In the genomic region with DNA sequence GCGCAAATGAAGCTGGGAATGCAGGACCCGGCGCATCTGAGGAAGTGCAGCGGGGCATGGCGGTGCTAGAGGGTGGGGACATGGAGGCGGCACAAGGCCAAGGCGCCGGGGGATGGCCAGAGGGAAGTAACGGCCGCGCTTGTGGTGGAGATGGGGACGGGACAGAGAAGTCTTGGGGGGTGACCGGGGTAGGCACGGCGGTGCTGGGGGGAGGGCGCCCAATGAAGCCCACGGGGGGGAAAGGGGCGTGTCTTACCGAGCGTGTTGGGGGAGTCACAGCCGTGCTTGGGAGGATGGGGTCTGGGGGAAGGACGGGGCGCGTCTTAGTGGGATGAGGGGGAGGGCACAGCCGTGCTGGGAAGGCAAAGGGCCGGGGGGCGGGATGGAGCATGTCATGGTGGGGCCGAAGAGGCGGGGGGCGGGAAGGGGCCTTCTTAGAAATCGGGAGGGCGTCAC, we compare ENCODE assay signal across 8 cellular contexts. TPM values are rescaled to one million over a fixed set of nuclear protein-coding genes. Genes with fewer than 3 reads are reported as not detected.
DNase-seq lines count a peak whose midpoint lies in the region; ATAC-seq, FAIRE-seq and TF ChIP-seq lines count a peak whose summit lies in the region.

No MANE protein-coding gene starts in this region.

- H3K4me3 ChIP-seq in HepG2 (replicated peaks in 1 of 3; ENCODE audit: insufficient read depth in 1 of 3, low read depth in 2 of 3, low read length in 3 of 3) (peak overlapping the region; percentile 57 to 73 (median 71); a peak in 5 of 6 replicates), stomach (peak overlapping the region; percentile 56 to 78 (median 67))

- peaks cover 4% of the 10 kb centered on the region for H3K9me3 Mint-ChIP-seq in activated CD4-positive, alpha-beta T cell treated with anti-CD3 and anti-CD28 coated beads, Interleukin-2, amount 10 ng/mL, durations not matched to agents 7 days and 5 days
- peaks cover 12% of the 10 kb centered on the region for H3K9me3 Mint-ChIP-seq in chondrocyte (ENCODE audit: low read depth)

- H3K27me3 Mint-ChIP-seq in activated CD4-positive, alpha-beta T cell treated with anti-CD3 and anti-CD28 coated beads, Interleukin-2, amount 10 ng/mL, durations not matched to agents 7 days and 5 days = peaks cover 4% of the 10 kb centered on the region
- no peaks in the 10 kb centered on the region for H3K27me3 Mint-ChIP-seq in chondrocyte (ENCODE audit: low read depth)

- peak; percentile 62 for ATAC-seq in HepG2
- no peak for ATAC-seq in GM18511 (IDR thresholded peaks at IDR 0.05; ENCODE audit: unreplicated experiment)

- no peaks in the 10 kb centered on the region for H3K4me1 ChIP-seq in HepG2 (ENCODE audit: insufficient read depth, low read length)
- H3K4me1 ChIP-seq in stomach = peaks cover 0 to 16% (median 2%) of the 10 kb centered on the region in 4 donors

- H3K27ac ChIP-seq in HepG2 (ENCODE audit: extremely low read length, insufficient read depth, low read length) (peak overlapping the region; percentile 99), stomach (peak overlapping the region; percentile 96 to 99 (median 98))

- H3K79me2 ChIP-seq in HepG2 (ENCODE audit: insufficient read depth, low read length) = no peaks in the 10 kb centered on the region

- peak overlapping the region; percentile 70 for H3K4me2 ChIP-seq in HepG2 (ENCODE audit: low read depth, low read length)

- peak overlapping the region; percentile 52 for H3K4me3 Mint-ChIP-seq in activated CD4-positive, alpha-beta T cell treated with anti-CD3 and anti-CD28 coated beads, Interleukin-2, amount 10 ng/mL, durations not matched to agents 7 days and 5 days
- peak overlapping the region; percentile 90 for H3K4me3 Mint-ChIP-seq in chondrocyte (ENCODE audit: unreplicated experiment)

- no peak; a peak in 2 of 4 replicates for TF ChIP-seq POLR2A in HepG2 (IDR thresholded peaks at IDR 0.05; ENCODE audit: insufficient read depth in 1 of 2, low read depth in 2 of 2, low read length in 2 of 2)
- TF ChIP-seq POLR2A in stomach (IDR thresholded peaks at IDR 0.05) = no peak

- no peaks in the 10 kb centered on the region for H3K36me3 Mint-ChIP-seq in activated CD4-positive, alpha-beta T cell treated with anti-CD3 and anti-CD28 coated beads, Interleukin-2, amount 10 ng/mL, durations not matched to agents 7 days and 5 days (ENCODE audit: low read depth)
- peaks cover 4% of the 10 kb centered on the region for H3K36me3 Mint-ChIP-seq in chondrocyte (ENCODE audit: low read depth)

- H3K27ac Mint-ChIP-seq in activated CD4-positive, alpha-beta T cell treated with anti-CD3 and anti-CD28 coated beads, Interleukin-2, amount 10 ng/mL, durations not matched to agents 7 days and 5 days = no peak overlapping the region
- H3K27ac Mint-ChIP-seq in chondrocyte (ENCODE audit: unreplicated experiment) = peak overlapping the region; percentile 61

- no peaks in the 10 kb centered on the region for H3K4me1 Mint-ChIP-seq in activated CD4-positive, alpha-beta T cell treated with anti-CD3 and anti-CD28 coated beads, Interleukin-2, amount 10 ng/mL, durations not matched to agents 7 days and 5 days
- H3K4me1 Mint-ChIP-seq in chondrocyte (ENCODE audit: low read depth) = peaks cover 11% of the 10 kb centered on the region

- WGBS in HepG2 (ENCODE audit: low lambda C conversion rate) = 4% methylated on average over 21 of the region's 32 CpGs
- 2 to 13% (median 3%) methylated on average over 15 to 28 of the region's 32 CpGs for WGBS in stomach, 5 donors

- TF ChIP-seq RAD21 in HepG2 (CRISPR knock-in tag; IDR thresholded peaks at IDR 0.05) = no peak

- no peak overlapping the region for H2AFZ ChIP-seq in HepG2 (ENCODE audit: low read length)

- peak; percentile 21 for TF ChIP-seq CTCF in chondrocyte (IDR thresholded peaks at IDR 0.05)
- TF ChIP-seq CTCF in HepG2 (CRISPR knock-in tag; IDR thresholded peaks at IDR 0.05) = no peak
- no peak for TF ChIP-seq CTCF in stomach (IDR thresholded peaks at IDR 0.05)

- H3K36me3 ChIP-seq in HepG2 (replicated peaks in 1 of 2; ENCODE audit: control insufficient read depth in 1 of 2, insufficient read depth in 2 of 2, low read length in 2 of 2) (no peaks in the 10 kb centered on the region), stomach (peaks cover 0 to 25% (median 9%) of the 10 kb centered on the region in 4 donors)

- BruUV-seq in HepG2 (replicated peaks; lab: Mats Ljungman, UMichigan) = no TSS peak

- FAIRE-seq in HepG2 (lab: Jason Lieb, UNC) = no peak

- POLR2A ChIA-PET in activated CD4-positive, alpha-beta T cell treated with anti-CD3 and anti-CD28 coated beads, Interleukin-2, amount 10 ng/mL, durations not matched to agents 7 days and 5 days (lab: Charles Lee) = no interaction called here
- POLR2A ChIA-PET in HepG2 (lab: Yijun Ruan, JAX) = interaction anchor here (1.1 to 2.4 kb wide), 6 partner anchors 13 to 36 kb away, joined by 3 to 28 read pairs (median 8); a partner anchor contains a TSS

- H3K9me3 ChIP-seq in HepG2 (ENCODE audit: low read length) (no peaks in the 10 kb centered on the region), stomach (peaks cover 0 to 12% (median 5%) of the 10 kb centered on the region in 4 donors)

- no peaks in the 10 kb centered on the region for H3K27me3 ChIP-seq in HepG2 (ENCODE audit: control insufficient read depth in 1 of 2, insufficient read depth in 2 of 2, low read length in 2 of 2)
- no peaks in the 10 kb centered on the region for H3K27me3 ChIP-seq in stomach

- in situ Hi-C loops in HepG2 (cut with HindIII; ENCODE audit: extremely low pct_ligation_motif_present, low pct_unique_long_range_greater_than_20kb) = no loop called here

- H4K20me1 ChIP-seq in HepG2 (ENCODE audit: insufficient read depth, low read length) = no peaks in the 10 kb centered on the region

- intact Hi-C loops in HepG2 (cut with micrococcal nuclease; ENCODE audit: unreplicated experiment) = loop anchor here (1.0 to 2.0 kb wide), 2 partner anchors 30 to 35 kb away; no protein-coding TSS in a partner anchor
- intact Hi-C loops in stomach (cut with DNase I; ENCODE audit: low total_unique reads) = no loop called here

- TF ChIP-seq EP300 in HepG2 (IDR thresholded peaks at IDR 0.05; ENCODE audit: low read depth in 2 of 2, low read length in 2 of 2) (no peak), HepG2 (CRISPR knock-in tag; IDR thresholded peaks at IDR 0.05; ENCODE audit: borderline replicate concordance) (no peak), stomach (IDR thresholded peaks at IDR 0.05) (no peak)

- CTCF ChIA-PET in activated CD4-positive, alpha-beta T cell treated with anti-CD3 and anti-CD28 coated beads, Interleukin-2, amount 10 ng/mL, durations not matched to agents 7 days and 5 days (lab: Charles Lee) = interaction anchor here (1.5 kb wide), 1 partner anchor 9 kb away, joined by 4 read pairs; no protein-coding TSS in a partner anchor
- CTCF ChIA-PET in HepG2 (lab: Yijun Ruan, JAX; ENCODE audit: low intra/inter-chr PET ratio, low total read pairs) = no interaction called here

- peak; percentile 6 for DNase-seq in activated CD4-positive, alpha-beta T cell treated with anti-CD3 and anti-CD28 coated beads, Interleukin-2, amount 10 ng/mL, durations not matched to agents 7 days and 5 days
- no peak for DNase-seq in activated CD4-positive, alpha-beta T cell treated with anti-CD3 and anti-CD28 coated beads for 1 hour
- no peak for DNase-seq in chondrocyte (ENCODE audit: low spot score)
- peak; percentile 55 for DNase-seq in HepG2 (ENCODE audit: low spot score)
- peak; percentile 54 for DNase-seq in stomach
- no peak for DNase-seq in NCI-H524 (lab: John Stamatoyannopoulos, UW)
- no peak for DNase-seq in glomerular visceral epithelial cell (ENCODE audit: extremely low spot score)

- H3K9ac ChIP-seq in HepG2 (ENCODE audit: insufficient read depth, low read depth, low read length) = peak overlapping the region; percentile 85

TF ChIP-seq in HepG2, 621 proteins besides CTCF, POLR2A, EP300 and RAD21 (continues in another document):
- TF ChIP-seq SAP130 (CRISPR knock-in tag; IDR thresholded peaks at IDR 0.05; ENCODE audit: low read depth) (0 out of 2 replicates have a peak, but pooled peaks have one; percentile 9), AGO2 (optimal IDR thresholded peaks at IDR 0.05; ENCODE audit: low read depth, low read length) (peak; percentile 74)

RNA-seq across cellular contexts. Expression of a gene that starts 1.0 kb away (rescaled TPM):
- 1 to 10 TPM; 2.5 to 2.7 TPM for total RNA-seq in activated CD4-positive, alpha-beta T cell treated with anti-CD3 and anti-CD28 coated beads, Interleukin-2, amount 10 ng/mL, durations not matched to agents 7 days and 5 days
- 27.4 to 36.4 TPM (median 35.3 TPM) in 3 replicates for total RNA-seq in chondrocyte
- 2.0 and 4.8 TPM in 2 replicates for total RNA-seq in HepG2 (2016; rRNA removed; fragmentation: Illumina TruSeq; extraction: Trizol)
- total RNA-seq in HepG2 (2016; cell fraction: cytosol; rRNA removed; fragmentation: Illumina TruSeq; extraction: Trizol; ENCODE audit: low read depth) = 0.81 and 1.1 TPM in 2 replicates
- total RNA-seq in HepG2 (2016; cell fraction: insoluble cytoplasmic fraction; rRNA removed; fragmentation: Illumina TruSeq; extraction: Trizol) = 1.7 and 5.2 TPM in 2 replicates
- 1.2 and 2.1 TPM in 2 replicates for total RNA-seq in HepG2 (2016; cell fraction: membrane; rRNA removed; fragmentation: Illumina TruSeq; extraction: Trizol)
- 4.5 and 6.6 TPM in 2 replicates for total RNA-seq in HepG2 (2016; cell fraction: nucleus; rRNA removed; fragmentation: Illumina TruSeq; extraction: Trizol)
- polyA plus RNA-seq in HepG2 (2011; rRNA removed) = 6.4 and 6.8 TPM in 2 replicates
- 4.9 and 5.9 TPM in 2 replicates for polyA plus RNA-seq in HepG2 (2011; cell fraction: cytosol; rRNA removed)
- polyA plus RNA-seq in HepG2 (2011; cell fraction: nucleus; rRNA removed) = 7.0 and 9.4 TPM in 2 replicates
- 5.4 and 5.6 TPM in 2 replicates for polyA plus RNA-seq in HepG2 (2012)
- polyA plus RNA-seq in HepG2 (2016; cell fraction: cytosol; fragmentation: Illumina TruSeq; extraction: Trizol; ENCODE audit: low read depth) = 0.72 and 1.0 TPM in 2 replicates
- polyA plus RNA-seq in HepG2 (2016; cell fraction: insoluble cytoplasmic fraction; fragmentation: Illumina TruSeq; extraction: Trizol; ENCODE audit: low read depth) = 1.6 and 2.2 TPM in 2 replicates
- 1.0 and 1.2 TPM in 2 replicates for polyA plus RNA-seq in HepG2 (2016; cell fraction: membrane; fragmentation: Illumina TruSeq; extraction: Trizol; ENCODE audit: low read depth)
- 6.4 and 7.4 TPM in 2 replicates for polyA plus RNA-seq in HepG2 (2016; cell fraction: nucleus; fragmentation: Illumina TruSeq; extraction: Trizol; ENCODE audit: insufficient read depth, low read depth)
- polyA minus RNA-seq in HepG2 (2011; rRNA and poly(A)+ RNA removed; ENCODE audit: low replicate concordance) = 8.9 and 31.5 TPM in 2 replicates
- 7.2 and 7.8 TPM in 2 replicates for polyA minus RNA-seq in HepG2 (2011; cell fraction: cytosol; rRNA and poly(A)+ RNA removed)
- 6.8 and 7.2 TPM in 2 replicates for polyA minus RNA-seq in HepG2 (2011; cell fraction: nucleus; rRNA and poly(A)+ RNA removed)
- 10 to 100 TPM; 13.4 to 69.3 (median 45.2) TPM for total RNA-seq in stomach
- polyA plus RNA-seq in stomach = 10 to 100 TPM; 13.6 to 20.5 (median 13.9) TPM

Comparison
In these comparisons a context has a peak if more than half of its experiments do, and no peak if none do; other contexts are left out.
1. DNase-seq: peak in activated CD4-positive, alpha-beta T cell treated with anti-CD3 and anti-CD28 coated beads, Interleukin-2, amount 10 ng/mL, durations not matched to agents 7 days and 5 days (single experiment), HepG2 (single experiment) and stomach (single experiment); none in activated CD4-positive, alpha-beta T cell treated with anti-CD3 and anti-CD28 coated beads for 1 hour (single experiment), chondrocyte (single experiment), NCI-H524 (0 of 2) and glomerular visceral epithelial cell (single experiment).